ENCODE assay signal across 28 cellular contexts in genomic region chr10:8032558-8032957, GRCh38. TPM values are rescaled to one million over a fixed set of nuclear protein-coding genes. Genes with fewer than 3 reads are reported as not detected.
"Had no signal": no experiment of that assay in that cellular context is flagged by ENCODE, and none has a peak within 500 bp of the region (broad histone marks: within the 10 kb centered on the region; RNA-seq: fewer than 3 reads in every experiment).

No MANE protein-coding gene starts in this region.

- H3K9me3 ChIP-seq: esophagus squamous epithelium, heart right ventricle, lower lobe of right lung, thoracic aorta, tibial nerve, upper lobe of right lung, uterus had no signal

- ATAC-seq: effector memory CD8-positive, alpha-beta T cell; heart right ventricle; left colon; left ventricle myocardium superior; naive thymus-derived CD8-positive, alpha-beta T cell; sciatic nerve; stimulated activated effector memory CD8-positive, alpha-beta T cell treated with anti-CD3 and anti-CD28 coated beads, Interleukin-12 subunit alpha, Interleukin-12 subunit beta, amount 100 ng/mL, for 72 hours had no signal

- H3K36me3 ChIP-seq: esophagus squamous epithelium, heart right ventricle, lower lobe of right lung, thoracic aorta, tibial nerve, upper lobe of right lung, uterus had no signal

- H3K9me3 Mint-ChIP-seq: effector memory CD8-positive, alpha-beta T cell; stimulated activated effector memory CD8-positive, alpha-beta T cell treated with anti-CD3 and anti-CD28 coated beads, Interleukin-12 subunit alpha, Interleukin-12 subunit beta, amount 100 ng/mL, for 72 hours had no signal

- H3K9ac ChIP-seq: parathyroid adenoma had no signal

- H3K27ac ChIP-seq: esophagus squamous epithelium, heart right ventricle, lower lobe of right lung, parathyroid adenoma, thoracic aorta, tibial nerve, upper lobe of right lung, uterus had no signal

- H3K4me3 ChIP-seq: esophagus squamous epithelium, heart right ventricle, lower lobe of right lung, thoracic aorta, tibial nerve, upper lobe of right lung, uterus had no signal

- H3K4me3 Mint-ChIP-seq: effector memory CD8-positive, alpha-beta T cell; stimulated activated effector memory CD8-positive, alpha-beta T cell treated with anti-CD3 and anti-CD28 coated beads, Interleukin-12 subunit alpha, Interleukin-12 subunit beta, amount 100 ng/mL, for 72 hours had no signal

- H2AFZ ChIP-seq: parathyroid adenoma had no signal

- FAIRE-seq: endometrium had no signal

- DNase-seq: cortex of kidney; effector memory CD8-positive, alpha-beta T cell; erythroblast; esophagus squamous epithelium; foreskin melanocyte; glutamatergic neuron; heart right ventricle; hippocampal formation; islet precursor cell; kidney glomerular epithelial cell; left colon; left ventricle myocardium superior; lower lobe of right lung; naive thymus-derived CD8-positive, alpha-beta T cell; stimulated activated CD4-positive, alpha-beta T cell treated with anti-CD3 and anti-CD28 coated beads, Interleukin-2, amount 100 ng/mL, for 24 hours; stimulated activated CD4-positive, alpha-beta T cell treated with anti-CD3 and anti-CD28 coated beads, Interleukin-4, amount 100 ng/mL, for 24 hours; stimulated activated naive CD4-positive, alpha-beta T cell treated with Interleukin-2 at 50 U/mL for 16 hours; upper lobe of right lung; uterus had no signal

- H3K27ac Mint-ChIP-seq: progenitor cell of endocrine pancreas; stimulated activated effector memory CD8-positive, alpha-beta T cell treated with anti-CD3 and anti-CD28 coated beads, Interleukin-12 subunit alpha, Interleukin-12 subunit beta, amount 100 ng/mL, for 72 hours had no signal

- H3K79me2 ChIP-seq: parathyroid adenoma had no signal

RNA-seq across cellular contexts. Expression of gene GATA3, which starts 21.9 kb away (rescaled TPM):
- total RNA-seq: osteoblast, thoracic aorta had no signal
- polyA plus RNA-seq: neural cell had no signal
